In genomic region chr1:26340047-26340481, GRCh38 we compare ENCODE assay signal across 30 cellular contexts. TPM values are rescaled to one million over a fixed set of nuclear protein-coding genes. Genes with fewer than 3 reads are reported as not detected.
"Had no signal": no experiment of that assay in that cellular context is flagged by ENCODE, and none has a peak within 500 bp of the region (broad histone marks: within the 10 kb centered on the region; RNA-seq: fewer than 3 reads in every experiment).

No MANE protein-coding gene starts in this region.

- H3K36me3 ChIP-seq: brain microvascular endothelial cell, left lung, ovary, stomach, suprapubic skin, tibial nerve, vagina had no signal

- H3K4me3 Mint-ChIP-seq: activated CD4-positive, alpha-beta T cell treated with anti-CD3 and anti-CD28 coated beads, Interleukin-2, amount 10 ng/mL, durations not matched to agents 7 days and 5 days; activated CD8-positive, alpha-beta T cell treated with anti-CD3 and anti-CD28 coated beads, Interleukin-2, amount 10 ng/mL, durations not matched to agents 7 days and 5 days; immature natural killer cell; naive thymus-derived CD8-positive, alpha-beta T cell; T-helper 2 cell treated with Interferon-gamma antibody and Interleukin-4, amounts not matched to agents 5 μg/mL and 100 μg/mL, for 36 hours had no signal

- H3K9me3 Mint-ChIP-seq: activated CD4-positive, alpha-beta T cell treated with anti-CD3 and anti-CD28 coated beads, Interleukin-2, amount 10 ng/mL, durations not matched to agents 7 days and 5 days; activated naive CD4-positive, alpha-beta T cell treated with anti-CD3 and anti-CD28 coated beads, Interleukin-2, amount 50 U/mL, for 72 hours; immature natural killer cell; naive thymus-derived CD8-positive, alpha-beta T cell; T-helper 2 cell treated with Interferon-gamma antibody and Interleukin-4, amounts not matched to agents 5 μg/mL and 100 μg/mL, for 36 hours had no signal

- H3K27ac ChIP-seq: brain microvascular endothelial cell, hepatocyte, left lung, ovary, stomach, suprapubic skin, tibial nerve, vagina, VCaP had no signal

- H3K27ac Mint-ChIP-seq: activated CD4-positive, alpha-beta T cell treated with anti-CD3 and anti-CD28 coated beads, Interleukin-2, amount 10 ng/mL, durations not matched to agents 7 days and 5 days; activated CD8-positive, alpha-beta T cell treated with anti-CD3 and anti-CD28 coated beads, Interleukin-2, amount 10 ng/mL, durations not matched to agents 7 days and 5 days; activated naive CD4-positive, alpha-beta T cell treated with anti-CD3 and anti-CD28 coated beads, Interleukin-2, amount 50 U/mL, for 72 hours; immature natural killer cell; naive thymus-derived CD8-positive, alpha-beta T cell; T-helper 2 cell treated with Interferon-gamma antibody and Interleukin-4, amounts not matched to agents 5 μg/mL and 100 μg/mL, for 36 hours had no signal

- ATAC-seq: activated CD8-positive, alpha-beta T cell treated with anti-CD3 and anti-CD28 coated beads, Interleukin-2, amount 10 ng/mL, durations not matched to agents 7 days and 5 days; activated naive CD4-positive, alpha-beta T cell treated with anti-CD3 and anti-CD28 coated beads, Interleukin-2, amount 50 U/mL, for 72 hours; esophagus mucosa; left lung; naive thymus-derived CD8-positive, alpha-beta T cell; right cardiac atrium had no signal

- H3K4me3 ChIP-seq: hepatocyte, left lung, lung, ovary, stomach, suprapubic skin, tibial nerve, vagina had no signal

- H3K9me3 ChIP-seq: left lung, ovary, stomach, suprapubic skin, tibial nerve, vagina had no signal

- H3K36me3 Mint-ChIP-seq: activated naive CD4-positive, alpha-beta T cell treated with anti-CD3 and anti-CD28 coated beads, Interleukin-2, amount 50 U/mL, for 72 hours; immature natural killer cell; naive thymus-derived CD8-positive, alpha-beta T cell had no signal

- H3K27me3 Mint-ChIP-seq: naive thymus-derived CD8-positive, alpha-beta T cell had no signal

- H3K27me3 ChIP-seq: brain microvascular endothelial cell, hepatocyte, ovary had no signal

- DNase-seq: activated CD4-positive, alpha-beta T cell treated with anti-CD3 and anti-CD28 coated beads, Interleukin-2, amount 10 ng/mL, durations not matched to agents 7 days and 5 days; activated CD4-positive, CD25-positive, alpha-beta regulatory T cell treated with anti-CD3 and anti-CD28 coated beads, Interleukin-2, amount 50 U/mL, for 72 hours; activated CD8-positive, alpha-beta T cell treated with anti-CD3 and anti-CD28 coated beads, Interleukin-2, amount 10 ng/mL, durations not matched to agents 7 days and 5 days; aorta; brain microvascular endothelial cell; central memory CD4-positive, alpha-beta T cell; dermis blood vessel endothelial cell; effector CD8-positive, alpha-beta T cell; glutamatergic neuron; immature natural killer cell; kidney glomerular epithelial cell; left lung; naive thymus-derived CD8-positive, alpha-beta T cell; ovary; stimulated activated CD4-positive, alpha-beta T cell treated with anti-CD3 and anti-CD28 coated beads, Interleukin-12 subunit alpha, Interleukin-12 subunit beta, amount 100 ng/mL, for 4 hours; stimulated activated CD4-positive, alpha-beta T cell treated with anti-CD3 and anti-CD28 coated beads, Interleukin-4, amount 100 ng/mL, for 4 hours; stomach had no signal

RNA-seq across cellular contexts. Expression of gene CRYBG2, which starts 13.9 kb away (rescaled TPM):
- total RNA-seq: dermis blood vessel endothelial cell, pulmonary artery endothelial cell, right cardiac atrium, skeletal muscle tissue had no signal

RNA-seq across cellular contexts. Expression of gene CD52, which starts 22.3 kb away (rescaled TPM):
- total RNA-seq: dermis blood vessel endothelial cell, frontal cortex, pulmonary artery endothelial cell, skeletal muscle tissue had no signal

RNA-seq across cellular contexts. Expression of gene ZNF683, which starts 32.5 kb away (rescaled TPM):
- total RNA-seq: activated naive CD4-positive, alpha-beta T cell treated with anti-CD3 and anti-CD28 coated beads, Interleukin-2, amount 50 U/mL, for 72 hours; dermis blood vessel endothelial cell; esophagus mucosa; frontal cortex; hepatocyte; pulmonary artery endothelial cell; skeletal muscle tissue; suprapubic skin; tibial nerve; vagina had no signal
